Comparison of ENCODE assay signal across 1 cellular context in genomic region chr18:58537272-58538038, GRCh38.
TF ChIP-seq lines count a peak whose summit lies in the region.

No MANE protein-coding gene starts in this region.

TF ChIP-seq in IMR-90, 13 proteins besides CTCF, POLR2A, EP300 and RAD21:
- no peak for TF ChIP-seq MXI1 (IDR thresholded peaks at IDR 0.05; ENCODE audit: borderline replicate concordance, low read depth, low read length)
- no peak for TF ChIP-seq RFX5 (IDR thresholded peaks at IDR 0.05; ENCODE audit: low read depth, low read length)
- TF ChIP-seq, protein P1, sequence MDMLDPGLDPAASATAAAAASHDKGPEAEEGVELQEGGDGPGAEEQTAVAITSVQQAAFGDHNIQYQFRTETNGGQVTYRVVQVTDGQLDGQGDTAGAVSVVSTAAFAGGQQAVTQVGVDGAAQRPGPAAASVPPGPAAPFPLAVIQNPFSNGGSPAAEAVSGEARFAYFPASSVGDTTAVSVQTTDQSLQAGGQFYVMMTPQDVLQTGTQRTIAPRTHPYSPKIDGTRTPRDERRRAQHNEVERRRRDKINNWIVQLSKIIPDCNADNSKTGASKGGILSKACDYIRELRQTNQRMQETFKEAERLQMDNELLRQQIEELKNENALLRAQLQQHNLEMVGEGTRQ (IDR thresholded peaks at IDR 0.05; ENCODE audit: low read depth, low read length) = no peak
- TF ChIP-seq MAFK (IDR thresholded peaks at IDR 0.05; ENCODE audit: low read depth, low read length) = no peak
- no peak for TF ChIP-seq RCOR1 (IDR thresholded peaks at IDR 0.05; ENCODE audit: insufficient replicate concordance, low read length)
- TF ChIP-seq FOS (IDR thresholded peaks at IDR 0.05; ENCODE audit: low read depth, low read length) = no peak
- no peak for TF ChIP-seq CHD1 (IDR thresholded peaks at IDR 0.05; ENCODE audit: low read depth, low read length)
- TF ChIP-seq BHLHE40 (IDR thresholded peaks at IDR 0.05; ENCODE audit: low read depth, low read length) = no peak
- TF ChIP-seq, protein P2, sequence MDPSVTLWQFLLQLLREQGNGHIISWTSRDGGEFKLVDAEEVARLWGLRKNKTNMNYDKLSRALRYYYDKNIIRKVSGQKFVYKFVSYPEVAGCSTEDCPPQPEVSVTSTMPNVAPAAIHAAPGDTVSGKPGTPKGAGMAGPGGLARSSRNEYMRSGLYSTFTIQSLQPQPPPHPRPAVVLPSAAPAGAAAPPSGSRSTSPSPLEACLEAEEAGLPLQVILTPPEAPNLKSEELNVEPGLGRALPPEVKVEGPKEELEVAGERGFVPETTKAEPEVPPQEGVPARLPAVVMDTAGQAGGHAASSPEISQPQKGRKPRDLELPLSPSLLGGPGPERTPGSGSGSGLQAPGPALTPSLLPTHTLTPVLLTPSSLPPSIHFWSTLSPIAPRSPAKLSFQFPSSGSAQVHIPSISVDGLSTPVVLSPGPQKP (IDR thresholded peaks at IDR 0.05; ENCODE audit: borderline replicate concordance, low read depth, low read length) = no peak
- TF ChIP-seq CEBPB (IDR thresholded peaks at IDR 0.05; ENCODE audit: low read depth, low read length) = no peak
- no peak for TF ChIP-seq SMC3 (IDR thresholded peaks at IDR 0.05; ENCODE audit: low read depth, low read length)
- no peak for TF ChIP-seq MAZ (IDR thresholded peaks at IDR 0.05; ENCODE audit: borderline replicate concordance, low read depth, low read length)
- TF ChIP-seq NFE2L2 (IDR thresholded peaks at IDR 0.05; ENCODE audit: low read depth, low read length) = no peak
